Comparison of ENCODE assay signal across 14 cellular contexts in the genomic region with DNA sequence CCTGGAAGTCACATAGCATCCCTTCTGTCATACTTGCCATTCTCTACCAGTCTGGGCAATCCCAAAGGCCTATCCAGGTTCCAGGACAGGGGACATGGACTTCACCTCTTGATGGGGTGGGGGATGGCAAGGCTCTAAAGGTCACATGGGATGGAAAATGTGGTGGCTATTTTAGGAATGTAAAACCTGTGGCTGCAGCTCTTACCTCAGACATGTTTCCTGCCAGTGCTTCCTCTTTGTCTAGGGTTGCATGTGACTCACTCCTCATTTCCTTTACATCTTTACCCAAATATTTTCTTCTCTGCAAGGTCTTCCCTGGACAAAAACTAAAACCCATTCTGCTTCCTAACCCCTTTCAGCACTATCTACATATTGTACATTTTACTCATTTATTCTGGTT.
DNase-seq lines count a peak whose midpoint lies in the region; ATAC-seq and TF ChIP-seq lines count a peak whose summit lies in the region.
"Had no signal": no experiment of that assay in that cellular context is flagged by ENCODE, and none has a peak within 500 bp of the region (broad histone marks: within the 10 kb centered on the region; RNA-seq: fewer than 3 reads in every experiment).

No MANE protein-coding gene starts in this region.

- H3K27ac Mint-ChIP-seq in naive B cell = peak overlapping the region; percentile 43 to 93 (median 80)
- H3K27ac Mint-ChIP-seq in CD4-positive, alpha-beta memory T cell = no peak overlapping the region
- H3K27ac Mint-ChIP-seq: IgD-negative memory B cell had no signal

- ATAC-seq in naive B cell (ENCODE audit: low read depth in 2 of 2) (peak; percentile 62 to 74), HG02759 (IDR thresholded peaks at IDR 0.05; ENCODE audit: unreplicated experiment) (no peak), left lobe of liver (no peak)

- H3K36me3 ChIP-seq in WERI-Rb-1 = no peaks in the 10 kb centered on the region
- no peaks in the 10 kb centered on the region for H3K36me3 ChIP-seq in CD4-positive, alpha-beta memory T cell (ENCODE audit: insufficient read depth, low read length)
- H3K36me3 ChIP-seq: upper lobe of left lung had no signal

- peak overlapping the region in 7 of 8 donors; percentile 5 to 80 (median 55) for H3K4me3 Mint-ChIP-seq in naive B cell
- no peak overlapping the region for H3K4me3 Mint-ChIP-seq in CD4-positive, alpha-beta memory T cell

- no peaks in the 10 kb centered on the region for H3K27me3 Mint-ChIP-seq in naive B cell
- H3K27me3 Mint-ChIP-seq in CD4-positive, alpha-beta memory T cell = no peaks in the 10 kb centered on the region
- H3K27me3 Mint-ChIP-seq: IgD-negative memory B cell had no signal

- peak; percentile 93 for DNase-seq in GF-D8 (lab: John Stamatoyannopoulos, UW)
- peak; percentile 87 for DNase-seq in NB4 (ENCODE audit: low read depth)
- peak; percentile 83 to 90 for DNase-seq in cardiac fibroblast (ENCODE audit: low read depth in 2 of 2)
- peak; percentile 23 for DNase-seq in naive B cell
- no peak for DNase-seq in WERI-Rb-1
- no peak for DNase-seq in left lobe of liver (ENCODE audit: low spot score)
- no peak for DNase-seq in CD4-positive, alpha-beta memory T cell
- DNase-seq: effector CD4-positive, alpha-beta T cell; H7; midbrain; stimulated activated CD4-positive, alpha-beta T cell treated with anti-CD3 and anti-CD28 coated beads, Interleukin-1b, Interleukin-23, amount 100 ng/mL, for 48 hours; upper lobe of left lung had no signal

- TF ChIP-seq POLR2A in NB4 (IDR thresholded peaks at IDR 0.05; ENCODE audit: extremely low read depth, insufficient read length) = no peak

- TF ChIP-seq CTCF in NB4 (IDR thresholded peaks at IDR 0.05; ENCODE audit: low read depth, low read length) (no peak), cardiac fibroblast (IDR thresholded peaks at IDR 0.05; ENCODE audit: low read depth, low read length) (no peak), WERI-Rb-1 (IDR thresholded peaks at IDR 0.05; ENCODE audit: low read depth, low read length) (no peak)

- H3K36me3 Mint-ChIP-seq in naive B cell = peaks cover 0 to 3% of the 10 kb centered on the region in 2 donors
- no peaks in the 10 kb centered on the region for H3K36me3 Mint-ChIP-seq in CD4-positive, alpha-beta memory T cell
- H3K36me3 Mint-ChIP-seq: IgD-negative memory B cell had no signal

- no peaks in the 10 kb centered on the region for H3K4me1 ChIP-seq in CD4-positive, alpha-beta memory T cell (ENCODE audit: insufficient read depth, low read length)

- POLR2A ChIA-PET in CD4-positive, alpha-beta memory T cell (lab: Charles Lee; ENCODE audit: partially characterized antibody) = no interaction called here

- intact Hi-C loops in CD4-positive, alpha-beta memory T cell (cut with micrococcal nuclease) = no loop called here

- peaks cover 0 to 11% (median 4%) of the 10 kb centered on the region in 7 donors for H3K9me3 Mint-ChIP-seq in naive B cell
- peaks cover 0 to 8% (median 3%) of the 10 kb centered on the region in 8 donors for H3K9me3 Mint-ChIP-seq in CD4-positive, alpha-beta memory T cell

- peaks cover 37 to 58% (median 46%) of the 10 kb centered on the region in 3 donors for H3K4me1 Mint-ChIP-seq in naive B cell
- no peaks in the 10 kb centered on the region for H3K4me1 Mint-ChIP-seq in CD4-positive, alpha-beta memory T cell

- H3K9me3 ChIP-seq in WERI-Rb-1 (ENCODE audit: severe bottlenecking) = no peaks in the 10 kb centered on the region
- H3K9me3 ChIP-seq in CD4-positive, alpha-beta memory T cell (ENCODE audit: control insufficient read depth in 1 of 2, low read length in 2 of 2) = no peaks in the 10 kb centered on the region
- H3K9me3 ChIP-seq: upper lobe of left lung had no signal

- CTCF ChIA-PET in CD4-positive, alpha-beta memory T cell (lab: Charles Lee; ENCODE audit: partially characterized antibody) = no interaction called here

- no peaks in the 10 kb centered on the region for H3K27me3 ChIP-seq in WERI-Rb-1 (ENCODE audit: insufficient read depth, low read depth, severe bottlenecking)
- no peaks in the 10 kb centered on the region for H3K27me3 ChIP-seq in CD4-positive, alpha-beta memory T cell (ENCODE audit: insufficient read depth, low read length)
- H3K27me3 ChIP-seq: upper lobe of left lung had no signal

- no peak overlapping the region for H3K27ac ChIP-seq in WERI-Rb-1
- H3K27ac ChIP-seq in CD4-positive, alpha-beta memory T cell (ENCODE audit: low read depth, low read length) = no peak overlapping the region
- H3K27ac ChIP-seq: upper lobe of left lung had no signal

- no peak overlapping the region for H3K4me3 ChIP-seq in NB4 (ENCODE audit: low read depth, low read length)
- H3K4me3 ChIP-seq in cardiac fibroblast (replicated peaks in 1 of 2; ENCODE audit: low read depth in 2 of 2, low read length in 2 of 2) = no peak overlapping the region
- no peak overlapping the region for H3K4me3 ChIP-seq in WERI-Rb-1 (ENCODE audit: low read depth, low read length)
- H3K4me3 ChIP-seq in CD4-positive, alpha-beta memory T cell (ENCODE audit: low read length in 2 of 2) = no peak overlapping the region
- H3K4me3 ChIP-seq: upper lobe of left lung had no signal

Comparison
In these comparisons a context has a peak if more than half of its experiments do, and no peak if none do; other contexts are left out.
1. DNase-seq: peak in GF-D8 (single experiment), NB4 (single experiment), cardiac fibroblast (2 of 2) and naive B cell (single experiment); none in WERI-Rb-1 (single experiment), left lobe of liver (single experiment) and CD4-positive, alpha-beta memory T cell (0 of 5).
2. ATAC-seq: peak in naive B cell (2 of 2); none in HG02759 (single experiment) and left lobe of liver (single experiment).
3. H3K27ac Mint-ChIP-seq: peak in naive B cell (6 of 6); none in CD4-positive, alpha-beta memory T cell (0 of 7).
4. H3K4me3 Mint-ChIP-seq: peak in naive B cell (7 of 8); none in CD4-positive, alpha-beta memory T cell (0 of 8).